In the genomic region with DNA sequence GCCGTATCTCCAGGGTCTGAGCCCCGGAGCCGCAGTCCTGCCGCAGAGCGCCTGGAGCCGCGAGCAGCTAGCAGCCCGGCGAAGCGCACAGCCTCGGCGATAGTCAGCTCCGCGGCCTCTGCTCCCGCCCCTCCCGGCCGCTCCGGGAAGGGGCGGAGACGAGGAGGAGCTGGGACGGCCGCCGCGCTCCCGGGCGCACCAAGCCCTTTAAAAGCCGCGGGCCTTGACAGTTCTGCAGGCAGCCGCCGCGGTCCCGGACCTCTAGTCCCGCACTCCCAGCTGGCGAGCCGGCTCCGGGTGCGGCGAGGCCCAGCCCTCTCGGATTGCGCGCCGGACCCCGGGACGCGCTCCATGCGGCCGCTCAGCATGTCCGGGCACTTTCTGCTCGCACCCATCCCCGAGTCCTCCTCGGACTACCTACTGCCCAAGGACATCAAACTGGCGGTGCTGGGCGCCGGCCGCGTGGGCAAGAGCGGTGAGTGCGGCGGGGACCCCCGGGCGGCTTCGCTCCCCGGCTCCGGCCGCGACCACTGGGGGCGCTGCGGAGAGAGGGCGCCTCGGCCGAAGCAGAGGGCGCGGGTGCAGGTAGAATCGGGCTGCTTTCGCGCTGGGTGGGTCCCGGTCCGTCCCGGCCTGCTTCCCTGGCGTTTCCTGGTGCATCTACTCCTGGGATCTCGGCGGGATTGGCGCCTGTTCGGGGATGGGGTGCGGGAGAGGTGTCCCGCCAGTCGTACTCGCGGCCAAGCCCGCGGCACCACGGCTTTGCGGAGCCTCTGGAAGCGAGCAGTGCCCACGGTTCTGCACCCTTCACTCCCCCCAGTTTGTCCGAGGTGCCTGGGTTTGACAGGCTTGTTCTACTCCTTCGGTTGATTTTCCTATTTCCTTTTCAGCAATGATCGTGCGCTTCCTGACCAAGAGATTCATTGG, we compare ENCODE assay signal across 8 cellular contexts. TPM values are rescaled to one million over a fixed set of nuclear protein-coding genes. Genes with fewer than 3 reads are reported as not detected.
DNase-seq lines count a peak whose midpoint lies in the region; ATAC-seq and FAIRE-seq lines count a peak whose summit lies in the region.

A gene with protein sequence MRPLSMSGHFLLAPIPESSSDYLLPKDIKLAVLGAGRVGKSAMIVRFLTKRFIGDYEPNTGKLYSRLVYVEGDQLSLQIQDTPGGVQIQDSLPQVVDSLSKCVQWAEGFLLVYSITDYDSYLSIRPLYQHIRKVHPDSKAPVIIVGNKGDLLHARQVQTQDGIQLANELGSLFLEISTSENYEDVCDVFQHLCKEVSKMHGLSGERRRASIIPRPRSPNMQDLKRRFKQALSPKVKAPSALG (plus strand): TSS at position 237 of the 927 bp plus-strand sequence. CDS start 115 bp downstream, at position 352.

- peak within 1 kb of the TSS; percentile 83 to 92 (median 88) for H3K4me3 Mint-ChIP-seq in CD4-positive, CD25-positive, alpha-beta regulatory T cell

- H3K9me3 Mint-ChIP-seq in CD4-positive, CD25-positive, alpha-beta regulatory T cell = no peaks in the 10 kb centered on the region

- H3K4me1 ChIP-seq in CD4-positive, CD25-positive, alpha-beta regulatory T cell (ENCODE audit: control insufficient read depth, insufficient read depth, low read length, poor library complexity, severe bottlenecking) = peaks cover 17% of the 10 kb centered on the region
- peaks cover 2% of the 10 kb centered on the region for H3K4me1 ChIP-seq in NT2/D1 (ENCODE audit: insufficient read depth, insufficient read length)

- peak within 1 kb of the TSS; percentile 80 for H3K4me3 ChIP-seq in CD4-positive, CD25-positive, alpha-beta regulatory T cell (ENCODE audit: low read depth, low read length)
- H3K4me3 ChIP-seq in NT2/D1 (ENCODE audit: insufficient read length, low read depth) = peak within 1 kb of the TSS; percentile 68

- H3K27ac Mint-ChIP-seq in CD4-positive, CD25-positive, alpha-beta regulatory T cell = peak within 1 kb of the TSS in 2 of 3 donors; percentile 84 to 90

- H3K36me3 ChIP-seq in CD4-positive, CD25-positive, alpha-beta regulatory T cell (ENCODE audit: control insufficient read depth, insufficient read depth, low read length) = no peaks in the 10 kb centered on the region
- H3K36me3 ChIP-seq in NT2/D1 (ENCODE audit: insufficient read depth, insufficient read length, low read length) = no peaks in the 10 kb centered on the region

- peak; percentile 88 to 90 for ATAC-seq in CD4-positive, CD25-positive, alpha-beta regulatory T cell (ENCODE audit: low read depth in 2 of 2)
- peak; percentile 86 for ATAC-seq in HG03439 (IDR thresholded peaks at IDR 0.05; ENCODE audit: unreplicated experiment)

- DNase-seq in CD4-positive, CD25-positive, alpha-beta regulatory T cell = peak; percentile 57 to 77 (median 66)
- DNase-seq in GM19239 (ENCODE audit: insufficient read length, low spot score) (peak; percentile 65), NT2/D1 (ENCODE audit: low read depth, low spot score) (peak; percentile 59), epithelial cell of prostate (ENCODE audit: low read depth, low spot score) (no peak), mucosa of gallbladder (ENCODE audit: low spot score) (peak; percentile 80)
- peak; percentile 83 for DNase-seq in activated T-cell treated with anti-CD3 and anti-CD28 coated beads, Interleukin-2, amount 50 U/mL, for 1 hour
- DNase-seq in stimulated activated CD8-positive, alpha-beta memory T cell treated with anti-CD3 and anti-CD28 coated beads, Interleukin-4, amount 100 ng/mL, for 4 hours (ENCODE audit: low read depth in 2 of 2, low spot score in 1 of 2) = peak; percentile 40 to 47

- peak within 1 kb of the TSS; percentile 55 for H3K27ac ChIP-seq in CD4-positive, CD25-positive, alpha-beta regulatory T cell (ENCODE audit: insufficient read depth, low read length, poor library complexity, severe bottlenecking)
- peak within 1 kb of the TSS; percentile 38 for H3K27ac ChIP-seq in epithelial cell of prostate

- no peaks in the 10 kb centered on the region for H3K36me3 Mint-ChIP-seq in CD4-positive, CD25-positive, alpha-beta regulatory T cell

- peak; percentile 11 for FAIRE-seq in GM19239 (lab: Jason Lieb, UNC)

- peaks cover 0 to 15% (median 8%) of the 10 kb centered on the region in 4 donors for H3K4me1 Mint-ChIP-seq in CD4-positive, CD25-positive, alpha-beta regulatory T cell

- peaks cover 40% of the 10 kb centered on the region for H3K27me3 Mint-ChIP-seq in CD4-positive, CD25-positive, alpha-beta regulatory T cell

- peaks cover 22% of the 10 kb centered on the region for H3K27me3 ChIP-seq in CD4-positive, CD25-positive, alpha-beta regulatory T cell (ENCODE audit: control insufficient read depth, insufficient read depth, low read length)
- peaks cover 15% of the 10 kb centered on the region for H3K27me3 ChIP-seq in NT2/D1 (ENCODE audit: insufficient read depth, insufficient read length)

- peak within 1 kb of the TSS; percentile 88 for H3K9ac ChIP-seq in NT2/D1 (ENCODE audit: insufficient read length, low read depth)

- no peaks in the 10 kb centered on the region for H3K9me3 ChIP-seq in CD4-positive, CD25-positive, alpha-beta regulatory T cell (ENCODE audit: control insufficient read depth in 2 of 2, low read length in 2 of 2)
- H3K9me3 ChIP-seq in NT2/D1 (ENCODE audit: insufficient read depth, low read length) = peaks cover 7% of the 10 kb centered on the region; the same call in 1 of the 2 replicates

RNA-seq across cellular contexts. Expression of the gene that starts here (rescaled TPM):
- total RNA-seq in CD4-positive, CD25-positive, alpha-beta regulatory T cell = 2.9 TPM
- under 1 TPM in 3 of 4 donors, not detected in 1; 0.25 to 0.84 (median 0.26) TPM for polyA plus RNA-seq in CD4-positive, CD25-positive, alpha-beta regulatory T cell
- total RNA-seq in mucosa of gallbladder = 5.8 TPM
